In the genomic region with DNA sequence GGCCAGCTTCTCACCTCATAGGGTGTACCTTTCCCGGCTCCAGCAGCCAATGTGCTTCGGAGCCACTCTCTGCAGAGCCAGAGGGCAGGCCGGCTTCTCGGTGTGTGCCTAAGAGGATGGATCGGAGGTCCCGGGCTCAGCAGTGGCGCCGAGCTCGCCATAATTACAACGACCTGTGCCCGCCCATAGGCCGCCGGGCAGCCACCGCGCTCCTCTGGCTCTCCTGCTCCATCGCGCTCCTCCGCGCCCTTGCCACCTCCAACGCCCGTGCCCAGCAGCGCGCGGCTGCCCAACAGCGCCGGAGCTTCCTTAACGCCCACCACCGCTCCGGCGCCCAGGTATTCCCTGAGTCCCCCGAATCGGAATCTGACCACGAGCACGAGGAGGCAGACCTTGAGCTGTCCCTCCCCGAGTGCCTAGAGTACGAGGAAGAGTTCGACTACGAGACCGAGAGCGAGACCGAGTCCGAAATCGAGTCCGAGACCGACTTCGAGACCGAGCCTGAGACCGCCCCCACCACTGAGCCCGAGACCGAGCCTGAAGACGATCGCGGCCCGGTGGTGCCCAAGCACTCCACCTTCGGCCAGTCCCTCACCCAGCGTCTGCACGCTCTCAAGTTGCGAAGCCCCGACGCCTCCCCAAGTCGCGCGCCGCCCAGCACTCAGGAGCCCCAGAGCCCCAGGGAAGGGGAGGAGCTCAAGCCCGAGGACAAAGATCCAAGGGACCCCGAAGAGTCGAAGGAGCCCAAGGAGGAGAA, we compare ENCODE assay signal across 10 cellular contexts. TPM values are rescaled to one million over a fixed set of nuclear protein-coding genes. Genes with fewer than 3 reads are reported as not detected.
DNase-seq lines count a peak whose midpoint lies in the region; ATAC-seq and TF ChIP-seq lines count a peak whose summit lies in the region.
"Had no signal": no experiment of that assay in that cellular context is flagged by ENCODE, and none has a peak within 500 bp of the region (broad histone marks: within the 10 kb centered on the region; RNA-seq: fewer than 3 reads in every experiment).

No MANE protein-coding gene starts in this region.

- H3K27ac ChIP-seq in heart left ventricle: no peak overlapping the region
- H3K27ac ChIP-seq in iPS-20b (ENCODE audit: low read length): no peak overlapping the region
- H3K27ac ChIP-seq: C4-2B had no signal

- WGBS in heart left ventricle, 4 donors: 54 to 78% (median 60%) methylated on average over 46 to 67 of the region's 67 CpGs

- peak overlapping the region; percentile 94; the same call in 1 of the 2 replicates for H3K9ac ChIP-seq in iPS-20b (ENCODE audit: low read depth, low read length)

- intact Hi-C loops in heart left ventricle (cut with DNase I) (loop anchor here in 4 of 10 donors (5.0 to 10.0 kb wide), 5 partner anchors 145 to 603 kb away; a partner anchor contains a TSS), Right ventricle myocardium inferior (cut with DNase I) (loop anchor here (5.0 kb wide), 1 partner anchor 603 kb away; no protein-coding TSS in a partner anchor)
- intact Hi-C loops in activated CD8-positive, alpha-beta T cell treated with anti-CD3 and anti-CD28 coated beads for 36 hours (cut with micrococcal nuclease): loop anchor here (5.0 to 10.0 kb wide), 2 partner anchors 183 to 355 kb away; no protein-coding TSS in a partner anchor

- POLR2A ChIA-PET in activated CD8-positive, alpha-beta T cell treated with anti-CD3 and anti-CD28 coated beads for 36 hours (lab: Charles Lee): interaction anchor here (1.2 kb wide), 1 partner anchor 189 kb away, joined by 3 read pairs; a partner anchor contains a TSS

- H3K27me3 Mint-ChIP-seq in activated CD8-positive, alpha-beta T cell treated with anti-CD3 and anti-CD28 coated beads for 36 hours: peaks cover 47% of the 10 kb centered on the region
- H3K27me3 Mint-ChIP-seq in type B pancreatic cell: peaks cover 80% of the 10 kb centered on the region

- no peak for TF ChIP-seq CTCF in heart left ventricle (IDR thresholded peaks at IDR 0.05)
- no peak for TF ChIP-seq CTCF in activated CD8-positive, alpha-beta T cell treated with anti-CD3 and anti-CD28 coated beads for 36 hours (IDR thresholded peaks at IDR 0.05)
- no peak for TF ChIP-seq CTCF in type B pancreatic cell (conservative IDR thresholded peaks at IDR 0.05)

- peak overlapping the region; percentile 46 for H3K4me3 Mint-ChIP-seq in activated CD8-positive, alpha-beta T cell treated with anti-CD3 and anti-CD28 coated beads for 36 hours
- peak overlapping the region; percentile 83 for H3K4me3 Mint-ChIP-seq in type B pancreatic cell

- H3K36me3 Mint-ChIP-seq in activated CD8-positive, alpha-beta T cell treated with anti-CD3 and anti-CD28 coated beads for 36 hours (ENCODE audit: low read depth): peaks cover 9% of the 10 kb centered on the region
- H3K36me3 Mint-ChIP-seq in type B pancreatic cell: peaks cover 24% of the 10 kb centered on the region

- H3K4me3 ChIP-seq in heart left ventricle (peak overlapping the region in 7 of 12 donors; percentile 6 to 40 (median 17)), iPS-20b (ENCODE audit: low read length) (peak overlapping the region; percentile 82)
- H3K4me3 ChIP-seq: mucosa of descending colon had no signal

- DNase-seq in heart left ventricle: no peak
- no peak for DNase-seq in Right ventricle myocardium inferior (ENCODE audit: missing footprints)
- no peak for DNase-seq in activated CD8-positive, alpha-beta T cell treated with anti-CD3 and anti-CD28 coated beads for 36 hours
- DNase-seq in type B pancreatic cell (ENCODE audit: extremely low spot score, unreplicated experiment): no peak
- no peak for DNase-seq in COLO829 (ENCODE audit: low spot score)
- no peak for DNase-seq in NCI-H1694 treated with DMSO at 0.1 percent for 48 hours (lab: John Stamatoyannopoulos, UW)
- no peak for DNase-seq in activated CD8-positive, alpha-beta memory T cell treated with anti-CD3 and anti-CD28 coated beads for 24 hours
- DNase-seq: mucosa of descending colon had no signal

- no peaks in the 10 kb centered on the region for H3K9me3 Mint-ChIP-seq in activated CD8-positive, alpha-beta T cell treated with anti-CD3 and anti-CD28 coated beads for 36 hours
- no peaks in the 10 kb centered on the region for H3K9me3 Mint-ChIP-seq in type B pancreatic cell

- H3K27ac Mint-ChIP-seq in activated CD8-positive, alpha-beta T cell treated with anti-CD3 and anti-CD28 coated beads for 36 hours: no peak overlapping the region
- no peak overlapping the region for H3K27ac Mint-ChIP-seq in type B pancreatic cell

- H3K4me1 Mint-ChIP-seq in activated CD8-positive, alpha-beta T cell treated with anti-CD3 and anti-CD28 coated beads for 36 hours (ENCODE audit: low read depth): peaks cover 25% of the 10 kb centered on the region
- H3K4me1 Mint-ChIP-seq in type B pancreatic cell (ENCODE audit: unreplicated experiment): peaks cover 13% of the 10 kb centered on the region

- H3K4me1 ChIP-seq in heart left ventricle: peaks cover 0 to 16% (median 0%) of the 10 kb centered on the region in 12 donors
- H3K4me1 ChIP-seq in iPS-20b (ENCODE audit: insufficient read depth, low read length): peaks cover 26% of the 10 kb centered on the region

- H3K36me3 ChIP-seq in heart left ventricle (no peaks in the 10 kb centered on the region), iPS-20b (ENCODE audit: insufficient read depth, low read depth, low read length) (no peaks in the 10 kb centered on the region)

- H3K27me3 ChIP-seq in heart left ventricle: peaks cover 5 to 76% (median 28%) of the 10 kb centered on the region in 9 donors
- H3K27me3 ChIP-seq in iPS-20b (ENCODE audit: insufficient read depth, low read length): peaks cover 46% of the 10 kb centered on the region

- H3K9me3 ChIP-seq in heart left ventricle (no peaks in the 10 kb centered on the region), iPS-20b (ENCODE audit: insufficient read depth, low read depth, low read length) (no peaks in the 10 kb centered on the region)
- H3K9me3 ChIP-seq: mucosa of descending colon had no signal

- no peak for TF ChIP-seq POLR2A in heart left ventricle (IDR thresholded peaks at IDR 0.05)

- CTCF ChIA-PET in activated CD8-positive, alpha-beta T cell treated with anti-CD3 and anti-CD28 coated beads for 36 hours (lab: Charles Lee): interaction anchor here (0.7 to 3.7 kb wide), 14 partner anchors 21 to 359 kb away, joined by 3 to 25 read pairs (median 4); a partner anchor contains a TSS

- ATAC-seq in heart left ventricle (no peak), Right ventricle myocardium inferior (no peak)
- ATAC-seq in activated CD8-positive, alpha-beta T cell treated with anti-CD3 and anti-CD28 coated beads for 36 hours: no peak
- ATAC-seq: mucosa of descending colon had no signal

RNA-seq across cellular contexts. Expression of a gene that starts 10.5 kb away (rescaled TPM):
- total RNA-seq in heart left ventricle (under 1 TPM in 7 of 9 donors, not detected in 2; 0.22 to 0.79 (median 0.29) TPM), Right ventricle myocardium inferior (0.38 TPM), type B pancreatic cell (ENCODE audit: low replicate concordance) (1.7 and 6.1 TPM in 2 replicates)
- polyA plus RNA-seq in heart left ventricle: under 1 TPM; 0.17 to 0.91 TPM
- 1 to 10 TPM; 1.7 to 2.0 TPM for total RNA-seq in activated CD8-positive, alpha-beta T cell treated with anti-CD3 and anti-CD28 coated beads for 36 hours

RNA-seq across cellular contexts. Expression of a gene that starts 12.3 kb away (rescaled TPM):
- total RNA-seq in heart left ventricle (1,000 to 10,000 TPM; 1,430 to 2,119 (median 1,604) TPM), Right ventricle myocardium inferior (1,475 TPM), type B pancreatic cell (ENCODE audit: low replicate concordance) (1,005 and 1,406 TPM in 2 replicates)
- 1,000 to 10,000 TPM; 1,246 to 2,999 TPM for polyA plus RNA-seq in heart left ventricle
- total RNA-seq in activated CD8-positive, alpha-beta T cell treated with anti-CD3 and anti-CD28 coated beads for 36 hours: 100 to 1,000 TPM; 703 to 723 TPM
